ENCODE assay signal across 15 cellular contexts in genomic region chr18:58714259-58714658, GRCh38. TPM values are rescaled to one million over a fixed set of nuclear protein-coding genes. Genes with fewer than 3 reads are reported as not detected.
DNase-seq lines count a peak whose midpoint lies in the region; ATAC-seq and TF ChIP-seq lines count a peak whose summit lies in the region.
"Had no signal": no experiment of that assay in that cellular context is flagged by ENCODE, and none has a peak within 500 bp of the region (broad histone marks: within the 10 kb centered on the region; RNA-seq: fewer than 3 reads in every experiment).

No MANE protein-coding gene starts in this region.

- no peaks in the 10 kb centered on the region for H4K20me1 ChIP-seq in OCI-LY1 (ENCODE audit: insufficient read depth, low read length)

- DNase-seq in activated T-cell treated with anti-CD3 and anti-CD28 coated beads, Interleukin-2, amount 50 U/mL, for 4 hours, result no peak
- no peak for DNase-seq in activated T-cell treated with anti-CD3 and anti-CD28 coated beads, Interleukin-2, amount 50 U/mL, for 1 hour
- DNase-seq in central memory CD8-positive, alpha-beta T cell (ENCODE audit: low spot score in 2 of 2), result no peak
- no peak for DNase-seq in stimulated activated naive CD8-positive, alpha-beta T cell treated with anti-CD3 and anti-CD28 coated beads, Interleukin-15, amount 100 ng/mL, for 72 hours
- DNase-seq in NCI-H2227 (lab: John Stamatoyannopoulos, UW; ENCODE audit: unreplicated experiment) (no peak), MG63 (no peak)
- DNase-seq: activated CD4-positive, alpha-beta T cell treated with anti-CD3 and anti-CD28 coated beads, Interleukin-2, amount 50 U/mL, for 4 hours; cerebellar nuclear complex; HFFc6; left ventricle myocardium inferior; NCI-H1048; NCI-H2171; uterus had no signal

- no peaks in the 10 kb centered on the region for H3K27me3 Mint-ChIP-seq in activated T-cell treated with anti-CD3 and anti-CD28 coated beads, Interleukin-2, amount 50 U/mL, for 4 hours (ENCODE audit: low read depth)
- no peaks in the 10 kb centered on the region for H3K27me3 Mint-ChIP-seq in central memory CD8-positive, alpha-beta T cell
- no peaks in the 10 kb centered on the region for H3K27me3 Mint-ChIP-seq in stimulated activated naive CD8-positive, alpha-beta T cell treated with anti-CD3 and anti-CD28 coated beads, Interleukin-15, amount 100 ng/mL, for 72 hours

- peak overlapping the region; percentile 2; the same call in 1 of the 2 replicates for H3K9ac ChIP-seq in OCI-LY1 (ENCODE audit: low read length)

- H3K4me1 ChIP-seq in OCI-LY1 (ENCODE audit: insufficient read depth, low read length, severe bottlenecking), result peaks cover 36% of the 10 kb centered on the region
- H3K4me1 ChIP-seq: left ventricle myocardium inferior, uterus had no signal

- no peaks in the 10 kb centered on the region for H3F3A ChIP-seq in OCI-LY1 (ENCODE audit: insufficient read depth, low read length)

- no peaks in the 10 kb centered on the region for H3K9me3 Mint-ChIP-seq in activated T-cell treated with anti-CD3 and anti-CD28 coated beads, Interleukin-2, amount 50 U/mL, for 4 hours
- H3K9me3 Mint-ChIP-seq in central memory CD8-positive, alpha-beta T cell, result no peaks in the 10 kb centered on the region
- no peaks in the 10 kb centered on the region for H3K9me3 Mint-ChIP-seq in stimulated activated naive CD8-positive, alpha-beta T cell treated with anti-CD3 and anti-CD28 coated beads, Interleukin-15, amount 100 ng/mL, for 72 hours
- H3K9me3 Mint-ChIP-seq: HFFc6 had no signal

- H3K4me2 ChIP-seq in OCI-LY1 (ENCODE audit: low read length), result peak overlapping the region; percentile 44

- peak overlapping the region; percentile 31; the same call in 1 of the 2 replicates for H2AFZ ChIP-seq in OCI-LY1 (ENCODE audit: low read length)

- H3K4me3 Mint-ChIP-seq in activated T-cell treated with anti-CD3 and anti-CD28 coated beads, Interleukin-2, amount 50 U/mL, for 4 hours, result peak overlapping the region; percentile 20
- no peak overlapping the region for H3K4me3 Mint-ChIP-seq in central memory CD8-positive, alpha-beta T cell
- H3K4me3 Mint-ChIP-seq in stimulated activated naive CD8-positive, alpha-beta T cell treated with anti-CD3 and anti-CD28 coated beads, Interleukin-15, amount 100 ng/mL, for 72 hours, result peak overlapping the region; percentile 64 to 78
- H3K4me3 Mint-ChIP-seq: HFFc6 had no signal

- ATAC-seq in activated T-cell treated with anti-CD3 and anti-CD28 coated beads, Interleukin-2, amount 50 U/mL, for 4 hours, result peak; percentile 58 to 79
- peak; percentile 47 for ATAC-seq in central memory CD8-positive, alpha-beta T cell (replicated peaks; ENCODE audit: extremely low read depth, poor library complexity, severe bottlenecking)
- ATAC-seq in stimulated activated naive CD8-positive, alpha-beta T cell treated with anti-CD3 and anti-CD28 coated beads, Interleukin-15, amount 100 ng/mL, for 72 hours, result peak; percentile 91
- no peak for ATAC-seq in GM21423 (IDR thresholded peaks at IDR 0.05; ENCODE audit: unreplicated experiment)

- H3K36me3 Mint-ChIP-seq in activated T-cell treated with anti-CD3 and anti-CD28 coated beads, Interleukin-2, amount 50 U/mL, for 4 hours (ENCODE audit: insufficient read depth), result peaks cover 43% of the 10 kb centered on the region
- H3K36me3 Mint-ChIP-seq in central memory CD8-positive, alpha-beta T cell (ENCODE audit: insufficient read depth), result peaks cover 21% of the 10 kb centered on the region

- peak overlapping the region; percentile 62 for H3K27ac ChIP-seq in OCI-LY1 (ENCODE audit: low read depth, low read length, poor library complexity, severe bottlenecking)
- H3K27ac ChIP-seq: left ventricle myocardium inferior, uterus had no signal

- H3K79me2 ChIP-seq in OCI-LY1 (ENCODE audit: insufficient read depth, low read length), result no peaks in the 10 kb centered on the region

- no peaks in the 10 kb centered on the region for H3K9me2 ChIP-seq in OCI-LY1 (ENCODE audit: low read depth, low read length)

- H3K4me1 Mint-ChIP-seq in activated T-cell treated with anti-CD3 and anti-CD28 coated beads, Interleukin-2, amount 50 U/mL, for 4 hours (ENCODE audit: low read depth), result peaks cover 57% of the 10 kb centered on the region
- peaks cover 37% of the 10 kb centered on the region for H3K4me1 Mint-ChIP-seq in central memory CD8-positive, alpha-beta T cell
- peaks cover 68% of the 10 kb centered on the region for H3K4me1 Mint-ChIP-seq in stimulated activated naive CD8-positive, alpha-beta T cell treated with anti-CD3 and anti-CD28 coated beads, Interleukin-15, amount 100 ng/mL, for 72 hours

- no peaks in the 10 kb centered on the region for H3K36me3 ChIP-seq in OCI-LY1 (ENCODE audit: insufficient read depth, low read length)
- H3K36me3 ChIP-seq in MG63, result peaks cover 13% of the 10 kb centered on the region

- H3K4me3 ChIP-seq in OCI-LY1 (ENCODE audit: low read depth, low read length, poor library complexity, severe bottlenecking), result peak overlapping the region; percentile 11
- no peak overlapping the region for H3K4me3 ChIP-seq in MG63
- H3K4me3 ChIP-seq: left ventricle myocardium inferior, uterus had no signal

- H3K27ac Mint-ChIP-seq in central memory CD8-positive, alpha-beta T cell (ENCODE audit: low read depth), result peak overlapping the region; percentile 74
- H3K27ac Mint-ChIP-seq in stimulated activated naive CD8-positive, alpha-beta T cell treated with anti-CD3 and anti-CD28 coated beads, Interleukin-15, amount 100 ng/mL, for 72 hours, result peak overlapping the region; percentile 86 to 95
- H3K27ac Mint-ChIP-seq: HFFc6 had no signal

- H3K27me3 ChIP-seq in OCI-LY1 (ENCODE audit: insufficient read depth, low read length) (no peaks in the 10 kb centered on the region), MG63 (no peaks in the 10 kb centered on the region)
- H3K27me3 ChIP-seq: uterus had no signal

- TF ChIP-seq CTCF in OCI-LY1 (IDR thresholded peaks at IDR 0.05; ENCODE audit: low read length), result no peak

- H3K9me3 ChIP-seq in OCI-LY1 (ENCODE audit: low read length), result no peaks in the 10 kb centered on the region
- no peaks in the 10 kb centered on the region for H3K9me3 ChIP-seq in MG63
- H3K9me3 ChIP-seq: left ventricle myocardium inferior, uterus had no signal

RNA-seq across cellular contexts. Expression of gene MALT1, which starts 43.0 kb away (rescaled TPM):
- total RNA-seq in activated T-cell treated with anti-CD3 and anti-CD28 coated beads, Interleukin-2, amount 50 U/mL, for 4 hours, result 10 to 100 TPM; 31.1 to 49.3 (median 39.8) TPM
- total RNA-seq in MG63 (2014; rRNA removed; shearing (Covaris generic); ENCODE audit: low replicate concordance), result 18.1 and 24.6 TPM in 2 replicates
